18 cellular contexts compared by ENCODE assay signal in the genomic region with DNA sequence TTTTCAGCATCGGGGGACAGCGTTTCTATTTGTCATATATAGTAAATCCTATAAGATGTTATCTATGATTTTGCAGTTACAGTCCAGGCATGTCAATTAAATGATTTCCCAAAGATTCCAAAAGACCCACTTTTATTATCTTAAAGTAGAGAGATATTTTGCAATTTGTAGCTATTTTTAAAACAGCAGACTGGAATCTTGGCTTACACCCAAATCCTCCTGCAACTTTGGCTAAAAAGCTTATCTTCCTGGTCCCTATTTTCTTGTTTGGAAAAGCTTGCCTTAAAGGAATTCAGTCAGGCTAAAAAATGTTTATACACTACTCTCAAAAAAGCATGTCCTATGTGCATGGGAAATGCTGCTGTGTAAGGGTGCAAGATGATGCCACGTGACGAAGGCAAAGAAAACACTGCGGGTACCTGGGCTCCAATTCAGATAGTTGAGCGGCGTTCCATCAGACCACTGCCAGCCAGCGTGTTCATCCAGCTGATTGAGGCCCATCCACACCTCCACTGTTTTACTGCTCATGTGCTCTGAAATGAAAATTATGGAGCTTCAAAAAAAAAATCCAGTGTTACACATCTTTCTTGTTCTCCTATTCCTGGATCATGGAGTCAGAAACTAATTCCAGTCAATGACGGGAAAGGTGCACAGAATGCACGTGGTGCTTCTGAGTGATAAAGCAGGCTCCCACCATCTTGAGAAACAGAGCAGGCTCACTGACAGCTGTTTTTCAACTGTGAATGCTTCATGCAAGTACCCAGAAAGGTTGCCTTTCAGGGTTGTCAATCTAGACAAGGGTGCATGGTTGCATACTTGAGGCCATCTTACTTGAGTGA. TPM values are rescaled to one million over a fixed set of nuclear protein-coding genes. Genes with fewer than 3 reads are reported as not detected.
A peak's percentile ranks its signal among the peaks of the same experiment; 100 is the strongest.
DNase-seq lines count a peak whose midpoint lies in the region; ATAC-seq and TF ChIP-seq lines count a peak whose summit lies in the region.
"Had no signal": no experiment of that assay in that cellular context is flagged by ENCODE, and none has a peak within 500 bp of the region (broad histone marks: within the 10 kb centered on the region; RNA-seq: fewer than 3 reads in every experiment).

No MANE protein-coding gene starts in this region.

- peaks cover 6% of the 10 kb centered on the region; the same call in 1 of the 2 replicates for H3K36me3 ChIP-seq in BJ (ENCODE audit: control insufficient read depth, insufficient read depth, low read length)
- H3K36me3 ChIP-seq: BLaER1, SJCRH30, stomach had no signal

- no peaks in the 10 kb centered on the region for H3K27me3 ChIP-seq in BJ (ENCODE audit: control insufficient read depth, insufficient read depth, low read length)
- H3K27me3 ChIP-seq: BLaER1, hepatocyte, SJCRH30, stomach had no signal

- CTCF ChIA-PET in BJ (lab: Yijun Ruan, JAX): interaction anchor here (1.7 kb wide), 1 partner anchor 14 kb away, joined by 4 read pairs; no protein-coding TSS in a partner anchor

- ATAC-seq in HG03045 (IDR thresholded peaks at IDR 0.05; ENCODE audit: unreplicated experiment): no peak

- POLR2A ChIA-PET in BJ (lab: Charles Lee): interaction anchor here (0.7 kb wide), 1 partner anchor 46 kb away, joined by 6 read pairs; no protein-coding TSS in a partner anchor

- no peak overlapping the region for H3K4me3 ChIP-seq in BJ (ENCODE audit: low read depth, low read length)
- H3K4me3 ChIP-seq in retinal pigment epithelial cell (ENCODE audit: low read length): no peak overlapping the region
- H3K4me3 ChIP-seq: BLaER1, hepatocyte, SJCRH30, stomach had no signal

- no peak for TF ChIP-seq CTCF in BJ (IDR thresholded peaks at IDR 0.05; ENCODE audit: insufficient read depth, low read depth, low read length)
- no peak for TF ChIP-seq CTCF in retinal pigment epithelial cell (conservative IDR thresholded peaks at IDR 0.05; ENCODE audit: low read depth, low read length)

- DNase-seq in BJ (ENCODE audit: low read depth) (peak; percentile 26), amniotic epithelial cell (ENCODE audit: low read depth) (peak; percentile 39), fibroblast of peridontal ligament (ENCODE audit: extremely low read depth) (peak; percentile 71), retinal pigment epithelial cell (ENCODE audit: low read depth) (peak; percentile 34), NCI-H748 (lab: John Stamatoyannopoulos, UW; ENCODE audit: unreplicated experiment) (no peak), NCI-H345 treated with DMSO at 0.1 percent for 48 hours (lab: John Stamatoyannopoulos, UW; ENCODE audit: unreplicated experiment) (no peak), globus pallidus (ENCODE audit: low spot score) (no peak)
- DNase-seq: activated CD4-positive, alpha-beta T cell treated with anti-CD3 and anti-CD28 coated beads for 48 hours; activated naive CD4-positive, alpha-beta T cell treated with Interleukin-2 at 50 U/mL for 16 hours; caudate nucleus; NCI-H1436 treated with DMSO at 0.1 percent for 48 hours; NCI-H2227 treated with DMSO at 0.1 percent for 48 hours; SJCRH30; stomach; T1000 had no signal

RNA-seq across cellular contexts. Expression of gene PLA2R1, which starts 33.8 kb away (rescaled TPM):
- 9.5 and 15.3 TPM in 2 replicates for polyA plus RNA-seq in BJ (2011; rRNA removed)
- polyA minus RNA-seq in BJ (2011; rRNA and poly(A)+ RNA removed): 6.9 and 7.1 TPM in 2 replicates

Comparison
In these comparisons a context has a peak if more than half of its experiments do, and no peak if none do; other contexts are left out.
1. DNase-seq: peak in BJ (single experiment), amniotic epithelial cell (single experiment), fibroblast of peridontal ligament (single experiment) and retinal pigment epithelial cell (single experiment); none in NCI-H748 (single experiment), NCI-H345 treated with DMSO at 0.1 percent for 48 hours (single experiment) and globus pallidus (single experiment).